ENCODE assay signal across 8 cellular contexts in the genomic region with DNA sequence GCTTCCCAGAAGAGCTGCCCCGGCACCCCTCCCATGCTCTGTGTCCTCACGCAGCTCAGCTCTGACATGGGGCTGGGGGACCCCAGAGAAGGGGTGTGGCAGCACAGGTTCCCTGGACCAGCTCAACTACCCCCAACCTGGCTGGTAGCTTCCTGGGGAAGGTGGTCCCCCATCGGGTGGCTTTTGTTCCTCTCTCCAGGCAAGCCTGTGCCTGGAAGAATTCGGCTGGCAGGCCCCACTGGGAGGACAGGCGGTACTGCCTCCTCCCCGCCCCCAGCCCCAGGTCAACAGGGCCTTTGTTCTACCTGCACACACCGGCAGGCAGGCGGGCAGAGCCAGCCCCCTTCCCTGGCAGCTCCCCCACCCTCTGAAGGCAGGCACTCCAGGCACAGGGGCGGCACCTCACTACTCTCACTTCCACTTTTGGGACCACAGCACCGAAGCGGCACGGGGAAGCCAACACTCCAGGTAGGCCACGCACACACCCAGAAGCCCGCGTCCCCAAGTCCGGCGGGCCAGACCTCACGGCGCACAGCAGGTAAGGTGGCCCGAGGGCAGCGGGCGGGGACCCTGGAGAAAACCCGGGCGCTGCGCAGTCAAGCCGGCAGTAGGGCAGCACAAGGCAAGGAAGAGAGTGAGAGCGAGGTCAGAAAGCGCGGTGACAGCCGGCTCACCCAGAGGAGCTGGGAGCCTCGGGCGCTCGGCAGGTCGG. TPM values are rescaled to one million over a fixed set of nuclear protein-coding genes. Genes with fewer than 3 reads are reported as not detected.
DNase-seq lines count a peak whose midpoint lies in the region; ATAC-seq and TF ChIP-seq lines count a peak whose summit lies in the region.

No MANE protein-coding gene starts in this region.

- H2AFZ ChIP-seq in GM23338 = no peak overlapping the region

- DNase-seq in NCI-H1092 treated with DMSO at 0.1 percent for 48 hours (lab: John Stamatoyannopoulos, UW) (peak; percentile 35), NCI-H1092 (lab: John Stamatoyannopoulos, UW) (no peak), GM23338 (ENCODE audit: low spot score) (peak; percentile 64), MG63 (no peak), left cardiac atrium (peak; percentile 37), retinal pigment epithelial cell (ENCODE audit: low read depth) (no peak), hippocampal formation (lab: John Stamatoyannopoulos, UW) (no peak)
- peak; percentile 28 to 40 for DNase-seq in activated T-cell treated with anti-CD3 and anti-CD28 coated beads, Interleukin-2, amount 50 U/mL, for 72 hours

- no peak overlapping the region; the same call in 1 of the 2 replicates for H3K27ac Mint-ChIP-seq in GM23338
- no peak overlapping the region for H3K27ac Mint-ChIP-seq in activated T-cell treated with anti-CD3 and anti-CD28 coated beads, Interleukin-2, amount 50 U/mL, for 72 hours

- intact Hi-C loops in left cardiac atrium (cut with DNase I) = loop anchor here in 1 of 2 donors (10.0 kb wide), 1 partner anchor 143 kb away; no protein-coding TSS in a partner anchor

- TF ChIP-seq CTCF in GM23338 (conservative IDR thresholded peaks at IDR 0.05; ENCODE audit: low read depth in 2 of 2) = no peak
- TF ChIP-seq CTCF in retinal pigment epithelial cell (conservative IDR thresholded peaks at IDR 0.05; ENCODE audit: low read depth, low read length) = no peak

- peaks cover 48% of the 10 kb centered on the region for H4K20me1 ChIP-seq in GM23338 (replicated peaks; ENCODE audit: insufficient read depth)

- H3K4me3 ChIP-seq in GM23338 = peak overlapping the region; percentile 94
- peak overlapping the region; percentile 59 for H3K4me3 ChIP-seq in MG63
- H3K4me3 ChIP-seq in retinal pigment epithelial cell (ENCODE audit: low read length) = peak overlapping the region; percentile 61

- peaks cover 14% of the 10 kb centered on the region for H3K36me3 Mint-ChIP-seq in GM23338 (ENCODE audit: low read depth)
- peaks cover 0 to 1% of the 10 kb centered on the region in 2 donors for H3K36me3 Mint-ChIP-seq in activated T-cell treated with anti-CD3 and anti-CD28 coated beads, Interleukin-2, amount 50 U/mL, for 72 hours (ENCODE audit: insufficient read depth in 2 of 2)

- no peaks in the 10 kb centered on the region for H3K9me3 ChIP-seq in MG63

- H3K9me2 ChIP-seq in GM23338 (ENCODE audit: insufficient read depth) = no peaks in the 10 kb centered on the region

- H3K4me1 Mint-ChIP-seq in GM23338 = peaks cover 40% of the 10 kb centered on the region
- H3K4me1 Mint-ChIP-seq in activated T-cell treated with anti-CD3 and anti-CD28 coated beads, Interleukin-2, amount 50 U/mL, for 72 hours (ENCODE audit: low read depth) = peaks cover 57% of the 10 kb centered on the region

- H3K9me3 Mint-ChIP-seq in GM23338 = no peaks in the 10 kb centered on the region
- H3K9me3 Mint-ChIP-seq in activated T-cell treated with anti-CD3 and anti-CD28 coated beads, Interleukin-2, amount 50 U/mL, for 72 hours = no peaks in the 10 kb centered on the region

- peaks cover 57% of the 10 kb centered on the region for H3K79me2 ChIP-seq in GM23338 (replicated peaks; ENCODE audit: insufficient read depth)

- no peak overlapping the region for H3K27ac ChIP-seq in GM23338 (ENCODE audit: low read depth)

- ATAC-seq in GM23338 (peak; percentile 36), left cardiac atrium (no peak)
- peak in 1 of 2 donors; percentile 9 for ATAC-seq in activated T-cell treated with anti-CD3 and anti-CD28 coated beads, Interleukin-2, amount 50 U/mL, for 72 hours (replicated peaks in 1 of 2)

- H3K36me3 ChIP-seq in GM23338 (ENCODE audit: insufficient read depth) (no peaks in the 10 kb centered on the region), MG63 (no peaks in the 10 kb centered on the region)

- peaks cover 23% of the 10 kb centered on the region for H3K27me3 ChIP-seq in GM23338 (ENCODE audit: insufficient read depth)
- H3K27me3 ChIP-seq in MG63 = no peaks in the 10 kb centered on the region

- H3K4me1 ChIP-seq in GM23338 (ENCODE audit: insufficient read depth) = peaks cover 34% of the 10 kb centered on the region

- H3K4me3 Mint-ChIP-seq in GM23338 = peak overlapping the region; percentile 88
- peak overlapping the region; percentile 96 to 98 for H3K4me3 Mint-ChIP-seq in activated T-cell treated with anti-CD3 and anti-CD28 coated beads, Interleukin-2, amount 50 U/mL, for 72 hours

- no peaks in the 10 kb centered on the region for H3F3A ChIP-seq in GM23338 (replicated peaks; ENCODE audit: low read depth)

- H3K4me2 ChIP-seq in GM23338 = peak overlapping the region; percentile 98

- peaks cover 24% of the 10 kb centered on the region for H3K27me3 Mint-ChIP-seq in GM23338 (ENCODE audit: insufficient read depth, low read depth, poor library complexity)
- H3K27me3 Mint-ChIP-seq in activated T-cell treated with anti-CD3 and anti-CD28 coated beads, Interleukin-2, amount 50 U/mL, for 72 hours (ENCODE audit: low read depth) = peaks cover 12% of the 10 kb centered on the region

TF ChIP-seq in GM23338, 12 proteins besides CTCF, POLR2A, EP300 and RAD21:
- peak; percentile 17; the same call in 1 of the 2 replicates for TF ChIP-seq POLR2AphosphoS5 (IDR thresholded peaks at IDR 0.05; ENCODE audit: low read depth)
- TF ChIP-seq, protein P1, sequence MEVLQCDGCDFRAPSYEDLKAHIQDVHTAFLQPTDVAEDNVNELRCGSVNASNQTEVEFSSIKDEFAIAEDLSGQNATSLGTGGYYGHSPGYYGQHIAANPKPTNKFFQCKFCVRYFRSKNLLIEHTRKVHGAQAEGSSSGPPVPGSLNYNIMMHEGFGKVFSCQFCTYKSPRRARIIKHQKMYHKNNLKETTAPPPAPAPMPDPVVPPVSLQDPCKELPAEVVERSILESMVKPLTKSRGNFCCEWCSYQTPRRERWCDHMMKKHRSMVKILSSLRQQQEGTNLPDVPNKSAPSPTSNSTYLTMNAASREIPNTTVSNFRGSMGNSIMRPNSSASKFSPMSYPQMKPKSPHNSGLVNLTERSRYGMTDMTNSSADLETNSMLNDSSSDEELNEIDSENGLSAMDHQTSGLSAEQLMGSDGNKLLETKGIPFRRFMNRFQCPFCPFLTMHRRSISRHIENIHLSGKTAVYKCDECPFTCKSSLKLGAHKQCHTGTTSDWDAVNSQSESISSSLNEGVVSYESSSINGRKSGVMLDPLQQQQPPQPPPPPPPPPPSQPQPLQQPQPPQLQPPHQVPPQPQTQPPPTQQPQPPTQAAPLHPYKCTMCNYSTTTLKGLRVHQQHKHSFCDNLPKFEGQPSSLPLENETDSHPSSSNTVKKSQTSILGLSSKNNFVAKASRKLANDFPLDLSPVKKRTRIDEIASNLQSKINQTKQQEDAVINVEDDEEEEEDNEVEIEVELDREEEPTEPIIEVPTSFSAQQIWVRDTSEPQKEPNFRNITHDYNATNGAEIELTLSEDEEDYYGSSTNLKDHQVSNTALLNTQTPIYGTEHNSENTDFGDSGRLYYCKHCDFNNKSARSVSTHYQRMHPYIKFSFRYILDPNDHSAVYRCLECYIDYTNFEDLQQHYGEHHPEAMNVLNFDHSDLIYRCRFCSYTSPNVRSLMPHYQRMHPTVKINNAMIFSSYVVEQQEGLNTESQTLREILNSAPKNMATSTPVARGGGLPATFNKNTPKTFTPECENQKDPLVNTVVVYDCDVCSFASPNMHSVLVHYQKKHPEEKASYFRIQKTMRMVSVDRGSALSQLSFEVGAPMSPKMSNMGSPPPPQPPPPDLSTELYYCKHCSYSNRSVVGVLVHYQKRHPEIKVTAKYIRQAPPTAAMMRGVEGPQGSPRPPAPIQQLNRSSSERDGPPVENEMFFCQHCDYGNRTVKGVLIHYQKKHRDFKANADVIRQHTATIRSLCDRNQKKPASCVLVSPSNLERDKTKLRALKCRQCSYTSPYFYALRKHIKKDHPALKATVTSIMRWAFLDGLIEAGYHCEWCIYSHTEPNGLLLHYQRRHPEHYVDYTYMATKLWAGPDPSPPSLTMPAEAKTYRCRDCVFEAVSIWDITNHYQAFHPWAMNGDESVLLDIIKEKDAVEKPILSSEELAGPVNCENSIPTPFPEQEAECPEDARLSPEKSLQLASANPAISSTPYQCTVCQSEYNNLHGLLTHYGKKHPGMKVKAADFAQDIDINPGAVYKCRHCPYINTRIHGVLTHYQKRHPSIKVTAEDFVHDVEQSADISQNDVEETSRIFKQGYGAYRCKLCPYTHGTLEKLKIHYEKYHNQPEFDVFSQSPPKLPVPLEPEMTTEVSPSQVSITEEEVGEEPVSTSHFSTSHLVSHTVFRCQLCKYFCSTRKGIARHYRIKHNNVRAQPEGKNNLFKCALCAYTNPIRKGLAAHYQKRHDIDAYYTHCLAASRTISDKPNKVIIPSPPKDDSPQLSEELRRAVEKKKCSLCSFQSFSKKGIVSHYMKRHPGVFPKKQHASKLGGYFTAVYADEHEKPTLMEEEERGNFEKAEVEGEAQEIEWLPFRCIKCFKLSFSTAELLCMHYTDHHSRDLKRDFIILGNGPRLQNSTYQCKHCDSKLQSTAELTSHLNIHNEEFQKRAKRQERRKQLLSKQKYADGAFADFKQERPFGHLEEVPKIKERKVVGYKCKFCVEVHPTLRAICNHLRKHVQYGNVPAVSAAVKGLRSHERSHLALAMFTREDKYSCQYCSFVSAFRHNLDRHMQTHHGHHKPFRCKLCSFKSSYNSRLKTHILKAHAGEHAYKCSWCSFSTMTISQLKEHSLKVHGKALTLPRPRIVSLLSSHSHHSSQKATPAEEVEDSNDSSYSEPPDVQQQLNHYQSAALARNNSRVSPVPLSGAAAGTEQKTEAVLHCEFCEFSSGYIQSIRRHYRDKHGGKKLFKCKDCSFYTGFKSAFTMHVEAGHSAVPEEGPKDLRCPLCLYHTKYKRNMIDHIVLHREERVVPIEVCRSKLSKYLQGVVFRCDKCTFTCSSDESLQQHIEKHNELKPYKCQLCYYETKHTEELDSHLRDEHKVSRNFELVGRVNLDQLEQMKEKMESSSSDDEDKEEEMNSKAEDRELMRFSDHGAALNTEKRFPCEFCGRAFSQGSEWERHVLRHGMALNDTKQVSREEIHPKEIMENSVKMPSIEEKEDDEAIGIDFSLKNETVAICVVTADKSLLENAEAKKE (CRISPR knock-in tag; IDR thresholded peaks at IDR 0.05) = no peak
TF ChIP-seq in GM23338: peak in this region for 1.

RNA-seq across cellular contexts. Expression of a gene that starts 1.3 kb away (rescaled TPM):
- total RNA-seq in GM23338 (2014; rRNA removed; shearing (Covaris generic)) = 76.4 and 106 TPM in 2 replicates
- polyA plus RNA-seq in GM23338 (2016; fragmentation: Nextera tagmentation; extraction: Ambion mirVana) = 21.1 and 22.5 TPM in 2 replicates
- 16.9 and 32.5 TPM in 2 replicates for total RNA-seq in MG63 (2014; rRNA removed; shearing (Covaris generic); ENCODE audit: low replicate concordance)
- total RNA-seq in activated T-cell treated with anti-CD3 and anti-CD28 coated beads, Interleukin-2, amount 50 U/mL, for 72 hours = 10 to 100 TPM; 10.6 to 11.3 TPM
- 10 to 100 TPM; 14.3 to 19.3 TPM for total RNA-seq in left cardiac atrium

Comparison
In these comparisons a context has a peak if more than half of its experiments do, and no peak if none do; other contexts are left out.
1. DNase-seq: peak in NCI-H1092 treated with DMSO at 0.1 percent for 48 hours (single experiment), GM23338 (single experiment), activated T-cell treated with anti-CD3 and anti-CD28 coated beads, Interleukin-2, amount 50 U/mL, for 72 hours (2 of 2) and left cardiac atrium (single experiment); none in NCI-H1092 (single experiment), MG63 (single experiment), retinal pigment epithelial cell (single experiment) and hippocampal formation (0 of 2).
2. Peak in every context shown above with its lines, with median percentiles within 50 percentile points of each other: H3K4me3 ChIP-seq.